ENCODE assay signal across 7 cellular contexts in genomic region chr14:24366375-24366663, GRCh38. TPM values are rescaled to one million over a fixed set of nuclear protein-coding genes. Genes with fewer than 3 reads are reported as not detected.
DNase-seq lines count a peak whose midpoint lies in the region; ATAC-seq, FAIRE-seq and TF ChIP-seq lines count a peak whose summit lies in the region.
"Had no signal": no experiment of that assay in that cellular context is flagged by ENCODE, and none has a peak within 500 bp of the region (broad histone marks: within the 10 kb centered on the region; RNA-seq: fewer than 3 reads in every experiment).

No MANE protein-coding gene starts in this region.

- H3K4me3 Mint-ChIP-seq in T-cell = peak overlapping the region in 2 of 3 donors; percentile 21 to 79

- H3K27me3 Mint-ChIP-seq in T-cell = peaks cover 43 to 50% of the 10 kb centered on the region in 2 donors

- 45% methylated on average over 12 of the region's 12 CpGs for WGBS in liver

- POLR2A ChIA-PET in T-cell (lab: Charles Lee) = interaction anchor here in 1 of 2 donors (0.6 kb wide), 1 partner anchor 1045 kb away, joined by 3 read pairs; the partner anchor contains the start of gene PABPN1

- H3K36me3 ChIP-seq in liver (ENCODE audit: control insufficient read depth in 4 of 4, insufficient read depth in 3 of 4, low read depth in 1 of 4, low read length in 3 of 4) = no peaks in the 10 kb centered on the region

- peaks cover 0 to 5% (median 1%) of the 10 kb centered on the region in 4 donors for H3K4me1 ChIP-seq in liver (ENCODE audit: control insufficient read depth in 4 of 4, insufficient read depth in 4 of 4, low read length in 3 of 4)

- H3K36me3 Mint-ChIP-seq in T-cell = no peaks in the 10 kb centered on the region

- H3K27ac ChIP-seq in liver (ENCODE audit: low read depth in 1 of 2, low read length in 2 of 2) = peak overlapping the region; percentile 44 to 70

- no peak overlapping the region for H3K27ac Mint-ChIP-seq in T-cell

- CTCF ChIA-PET in T-cell (lab: Charles Lee) = interaction anchor here in 1 of 2 donors (0.6 to 1.4 kb wide), 5 partner anchors 14 to 743 kb away, joined by 3 to 7 read pairs (median 3); partner anchors contain the start of gene KHNYN

- peak overlapping the region; percentile 52 for H3K4me3 ChIP-seq in AG09309 (ENCODE audit: control insufficient read depth, low read depth, low read length)
- H3K4me3 ChIP-seq in liver (ENCODE audit: low read depth in 1 of 3, low read length in 3 of 3) = peak overlapping the region in 1 of 3 donors; percentile 31

- H3K9me3 Mint-ChIP-seq in T-cell = no peaks in the 10 kb centered on the region

- TF ChIP-seq CTCF in AG09309 (IDR thresholded peaks at IDR 0.05; ENCODE audit: control insufficient read depth, insufficient read depth, low read depth, low read length, missing control alignments) = no peak
- TF ChIP-seq CTCF in liver (IDR thresholded peaks at IDR 0.05; ENCODE audit: low read depth, low read length, missing input control) = no peak

- no peaks in the 10 kb centered on the region for H3K9me3 ChIP-seq in liver (ENCODE audit: control insufficient read depth in 4 of 4, low read length in 3 of 4)

- peaks cover 29 to 35% (median 35%) of the 10 kb centered on the region in 3 donors for H3K4me1 Mint-ChIP-seq in T-cell

- peak overlapping the region in 1 of 2 donors; percentile 7 for H3K9ac ChIP-seq in liver (ENCODE audit: low read depth in 1 of 2, low read length in 2 of 2)

- DNase-seq in AG09309 (ENCODE audit: low read depth) = no peak
- peak in 1 of 34 experiments; percentile 7 for DNase-seq in T-cell
- no peak for DNase-seq in GM19239 (ENCODE audit: insufficient read length, low spot score)
- no peak for DNase-seq in AG08395 (ENCODE audit: low spot score)

- no peak for TF ChIP-seq RAD21 in liver (IDR thresholded peaks at IDR 0.05)

- H3K27me3 ChIP-seq in liver (ENCODE audit: control insufficient read depth in 4 of 4, insufficient read depth in 4 of 4, low read length in 3 of 4) = peaks cover 0 to 5% (median 0%) of the 10 kb centered on the region in 4 donors

- ATAC-seq in T-cell (replicated peaks in 1 of 4) (peak in 1 of 4 experiments; percentile 2), GM21717 (IDR thresholded peaks at IDR 0.05; ENCODE audit: unreplicated experiment) (no peak)

- FAIRE-seq in GM19239 (lab: Jason Lieb, UNC) = no peak

TF ChIP-seq in liver, 16 proteins besides CTCF, POLR2A, EP300 and RAD21:
- TF ChIP-seq FOXA1 (IDR thresholded peaks at IDR 0.05) (no peak), YY1 (IDR thresholded peaks at IDR 0.05) (no peak), GABPA (IDR thresholded peaks at IDR 0.05 in 1 of 2, conservative IDR thresholded peaks at IDR 0.05 in 1 of 2) (no peak), HNF4G (IDR thresholded peaks at IDR 0.05) (no peak), REST (IDR thresholded peaks at IDR 0.05) (no peak), NR2F2 (IDR thresholded peaks at IDR 0.05) (no peak), RXRA (IDR thresholded peaks at IDR 0.05) (no peak), FOXA2 (IDR thresholded peaks at IDR 0.05) (no peak), JUND (IDR thresholded peaks at IDR 0.05) (no peak), EGR1 (IDR thresholded peaks at IDR 0.05; ENCODE audit: low read depth in 2 of 2) (no peak), SP1 (IDR thresholded peaks at IDR 0.05) (no peak)
- TF ChIP-seq, protein P1, sequence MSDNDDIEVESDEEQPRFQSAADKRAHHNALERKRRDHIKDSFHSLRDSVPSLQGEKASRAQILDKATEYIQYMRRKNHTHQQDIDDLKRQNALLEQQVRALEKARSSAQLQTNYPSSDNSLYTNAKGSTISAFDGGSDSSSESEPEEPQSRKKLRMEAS (IDR thresholded peaks at IDR 0.05) = no peak
- TF ChIP-seq, protein P2, sequence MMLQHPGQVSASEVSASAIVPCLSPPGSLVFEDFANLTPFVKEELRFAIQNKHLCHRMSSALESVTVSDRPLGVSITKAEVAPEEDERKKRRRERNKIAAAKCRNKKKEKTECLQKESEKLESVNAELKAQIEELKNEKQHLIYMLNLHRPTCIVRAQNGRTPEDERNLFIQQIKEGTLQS (IDR thresholded peaks at IDR 0.05) = no peak
TF ChIP-seq in liver: peak in this region for 0.

RNA-seq across cellular contexts. Expression of gene NFATC4, which starts 1.7 kb away (rescaled TPM):
- under 1 TPM in 4 of 5 donors, not detected in 1; 0.16 to 0.82 (median 0.39) TPM for total RNA-seq in T-cell
- 1 to 10 TPM; 1.4 to 3.6 TPM for total RNA-seq in liver
- polyA plus RNA-seq in liver = 1 to 10 TPM; 1.0 to 2.2 TPM

RNA-seq across cellular contexts. Expression of gene RIPK3, which starts 26.5 kb away (rescaled TPM):
- total RNA-seq in T-cell (10 to 100 TPM; 26.2 to 68.3 (median 59.2) TPM), liver (1 to 10 TPM; 2.7 to 2.9 TPM)
- polyA plus RNA-seq in liver = 1 to 10 TPM; 1.0 to 1.2 TPM
- total RNA-seq: NCI-H460 had no signal

RNA-seq across cellular contexts. Expression of gene ADCY4, which starts 31.4 kb away (rescaled TPM):
- total RNA-seq in T-cell (10 to 100 TPM in 1 of 5 donors, 1 to 10 TPM in 4; 7.8 to 10.4 (median 8.5) TPM), liver (1 to 10 TPM; 2.2 to 7.2 TPM)
- 1 to 10 TPM; 2.2 to 5.8 TPM for polyA plus RNA-seq in liver

RNA-seq across cellular contexts. Expression of gene NYNRIN, which starts 32.5 kb away (rescaled TPM):
- total RNA-seq in T-cell (under 1 TPM; 0.28 to 0.95 (median 0.61) TPM), liver (10 to 100 TPM in 1 of 2 donors, 1 to 10 TPM in 1; 2.5 to 11.0 TPM)
- polyA plus RNA-seq in liver = under 1 TPM; 0.89 to 0.99 TPM

RNA-seq across cellular contexts. Expression of gene LTB4R, which starts 55.0 kb away (rescaled TPM):
- 10 to 100 TPM; 17.0 to 29.0 (median 18.0) TPM for total RNA-seq in T-cell
- 1 to 10 TPM; 2.1 to 5.0 TPM for total RNA-seq in liver
- 1 to 10 TPM in 1 of 2 donors, under 1 TPM in 1; 0.86 to 2.9 TPM for polyA plus RNA-seq in liver

Comparison
In these comparisons a context has a peak if more than half of its experiments do, and no peak if none do; other contexts are left out.
1. RNA of gene RIPK3, which starts 26.5 kb away (total RNA-seq): 26.2 to 68.3 TPM in T-cell; 2.7 to 2.9 TPM in liver; every median in the first group is over 4 times any median in the second.